Comparison of ENCODE assay signal across 8 cellular contexts in the genomic region with DNA sequence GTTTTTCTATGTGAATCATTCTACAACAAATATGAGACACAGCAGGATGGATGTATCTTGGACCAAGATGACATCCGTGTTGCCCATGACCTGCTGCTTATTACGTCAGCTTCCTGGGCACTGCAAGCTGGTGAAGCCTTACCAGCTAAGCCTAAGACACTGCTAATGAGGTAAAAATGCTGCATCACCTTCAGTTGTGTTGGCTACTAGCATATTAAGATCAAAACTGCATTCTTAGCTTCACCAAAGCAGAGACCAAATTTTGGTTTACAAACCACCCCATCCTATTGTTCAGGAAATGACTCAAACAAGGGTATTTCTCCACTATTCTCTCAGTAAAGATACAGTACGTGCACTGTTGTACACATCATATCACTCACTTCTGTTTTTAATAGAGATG. TPM values are rescaled to one million over a fixed set of nuclear protein-coding genes. Genes with fewer than 3 reads are reported as not detected.
DNase-seq lines count a peak whose midpoint lies in the region; ATAC-seq and TF ChIP-seq lines count a peak whose summit lies in the region.

No MANE protein-coding gene starts in this region.

- H3K9me3 Mint-ChIP-seq in stimulated activated naive CD8-positive, alpha-beta T cell treated with anti-CD3 and anti-CD28 coated beads, Interleukin-15, amount 100 ng/mL, for 72 hours = no peaks in the 10 kb centered on the region
- no peaks in the 10 kb centered on the region for H3K9me3 Mint-ChIP-seq in H9

- H3K4me3 Mint-ChIP-seq in stimulated activated naive CD8-positive, alpha-beta T cell treated with anti-CD3 and anti-CD28 coated beads, Interleukin-15, amount 100 ng/mL, for 72 hours = peak overlapping the region in 1 of 2 donors; percentile 70
- no peak overlapping the region for H3K4me3 Mint-ChIP-seq in H9

- no peaks in the 10 kb centered on the region for H3K23me2 ChIP-seq in H9 (ENCODE audit: insufficient read length, low read depth, low read length, poor library complexity, severe bottlenecking)

- H3K18ac ChIP-seq in H9 (ENCODE audit: insufficient read length, low read depth, low read length) (no peak overlapping the region), neuronal stem cell (ENCODE audit: low read length) (no peak overlapping the region)

- no peak overlapping the region for H2BK5ac ChIP-seq in H9 (ENCODE audit: insufficient read length, low read length)
- no peak overlapping the region for H2BK5ac ChIP-seq in neuronal stem cell (ENCODE audit: low read length)

- no peaks in the 10 kb centered on the region for H3K27me3 ChIP-seq in MG63
- H3K27me3 ChIP-seq in H9 (ENCODE audit: insufficient read depth, low read length) = no peaks in the 10 kb centered on the region
- no peaks in the 10 kb centered on the region for H3K27me3 ChIP-seq in neuronal stem cell (ENCODE audit: control insufficient read depth in 3 of 3, insufficient read depth in 3 of 3, low read depth in 1 of 3, low read length in 3 of 3)

- H3K79me1 ChIP-seq in H9 (ENCODE audit: insufficient read depth, low read depth, low read length, poor library complexity, severe bottlenecking) (no peaks in the 10 kb centered on the region), neuronal stem cell (ENCODE audit: low read depth, low read length) (peaks cover 2% of the 10 kb centered on the region)

- no peak for TF ChIP-seq CTCF in H9 (conservative IDR thresholded peaks at IDR 0.05)

- H3K4ac ChIP-seq in H9 (ENCODE audit: low read depth, low read length) = no peak overlapping the region
- no peak overlapping the region for H3K4ac ChIP-seq in neuronal stem cell (ENCODE audit: low read length)

- intact Hi-C loops in left ventricle myocardium superior (cut with micrococcal nuclease) = no loop called here

- H3K36me3 ChIP-seq in MG63 (no peaks in the 10 kb centered on the region), neuronal stem cell (replicated peaks in 1 of 2; ENCODE audit: control insufficient read depth in 2 of 2, insufficient read depth in 2 of 2, low read length in 2 of 2) (no peaks in the 10 kb centered on the region)

- H3K56ac ChIP-seq in H9 (ENCODE audit: insufficient read length, low read depth, low read length) = no peak overlapping the region

- H3K9ac ChIP-seq in H9 (ENCODE audit: extremely low read depth, insufficient read length, low read length) = no peak overlapping the region
- no peak overlapping the region for H3K9ac ChIP-seq in neuronal stem cell (ENCODE audit: low read depth, low read length, poor library complexity)

- H3K27ac Mint-ChIP-seq in stimulated activated naive CD8-positive, alpha-beta T cell treated with anti-CD3 and anti-CD28 coated beads, Interleukin-15, amount 100 ng/mL, for 72 hours = peak overlapping the region; percentile 22 to 89
- H3K27ac Mint-ChIP-seq in H9 = no peak overlapping the region

- ATAC-seq in GM21786 (IDR thresholded peaks at IDR 0.05; ENCODE audit: unreplicated experiment) = peak; percentile 76
- ATAC-seq in stimulated activated naive CD8-positive, alpha-beta T cell treated with anti-CD3 and anti-CD28 coated beads, Interleukin-15, amount 100 ng/mL, for 72 hours = peak; percentile 98
- ATAC-seq in left ventricle myocardium superior = no peak

- H2AK5ac ChIP-seq in H9 (ENCODE audit: insufficient read length, low read length) (no peak overlapping the region), neuronal stem cell (ENCODE audit: low read depth, low read length) (no peak overlapping the region)

- H2BK12ac ChIP-seq in H9 (ENCODE audit: insufficient read length, low read depth, low read length) (no peak overlapping the region), neuronal stem cell (ENCODE audit: low read length) (no peak overlapping the region)

- H4K91ac ChIP-seq in H9 (ENCODE audit: insufficient read length, low read depth, low read length) (no peak overlapping the region), neuronal stem cell (ENCODE audit: low read depth, low read length, poor library complexity) (no peak overlapping the region)

- H3K9me3 ChIP-seq in MG63 = no peaks in the 10 kb centered on the region
- no peaks in the 10 kb centered on the region for H3K9me3 ChIP-seq in H9 (ENCODE audit: control insufficient read depth, low read depth, low read length)
- no peaks in the 10 kb centered on the region for H3K9me3 ChIP-seq in neuronal stem cell (replicated peaks in 1 of 2; ENCODE audit: control insufficient read depth in 2 of 2, insufficient read depth in 1 of 2, low read depth in 1 of 2, low read length in 2 of 2)

- no peaks in the 10 kb centered on the region for H3K79me2 ChIP-seq in H9 (ENCODE audit: insufficient read depth, low read length)

- H3K4me1 Mint-ChIP-seq in stimulated activated naive CD8-positive, alpha-beta T cell treated with anti-CD3 and anti-CD28 coated beads, Interleukin-15, amount 100 ng/mL, for 72 hours = peaks cover 61% of the 10 kb centered on the region
- peaks cover 0 to 8% of the 10 kb centered on the region in 2 experiments; a peak in 1 of 4 replicates for H3K4me1 Mint-ChIP-seq in H9

- H3K36me3 Mint-ChIP-seq in H9 (ENCODE audit: insufficient read depth in 1 of 3, low read depth in 3 of 3) = no peaks in the 10 kb centered on the region

- H3K27ac ChIP-seq in H9 (ENCODE audit: insufficient read length, low read depth, low read length) (no peak overlapping the region), neuronal stem cell (replicated peaks; ENCODE audit: low read length) (no peak overlapping the region)

- H3K14ac ChIP-seq in H9 (ENCODE audit: insufficient read depth, low read length) = no peak overlapping the region
- H3K14ac ChIP-seq in neuronal stem cell (ENCODE audit: low read length) = no peak overlapping the region

- H2BK15ac ChIP-seq in H9 (ENCODE audit: low read depth, low read length) (no peak overlapping the region), neuronal stem cell (ENCODE audit: low read length) (no peak overlapping the region)

- H2AFZ ChIP-seq in H9 (ENCODE audit: low read length) = no peak overlapping the region
- no peak overlapping the region for H2AFZ ChIP-seq in neuronal stem cell (ENCODE audit: low read length)

- no peak overlapping the region for H2BK20ac ChIP-seq in H9 (ENCODE audit: low read depth, low read length, poor library complexity, severe bottlenecking)

- DNase-seq in GF-D8 (lab: John Stamatoyannopoulos, UW) (peak; percentile 31), MG63 (peak; percentile 82), amniotic epithelial cell (ENCODE audit: low read depth) (peak; percentile 59), H9 (no peak), left ventricle myocardium superior (no peak), neuronal stem cell (ENCODE audit: low spot score) (no peak)
- peak; percentile 44 to 86 for DNase-seq in stimulated activated naive CD8-positive, alpha-beta T cell treated with anti-CD3 and anti-CD28 coated beads, Interleukin-15, amount 100 ng/mL, for 72 hours

- no peak overlapping the region for H3T11ph ChIP-seq in H9 (ENCODE audit: low read length)

- no peak overlapping the region for H3K4me3 ChIP-seq in MG63
- H3K4me3 ChIP-seq in neuronal stem cell (ENCODE audit: low read length in 2 of 2) = no peak overlapping the region

- H2BK120ac ChIP-seq in H9 (ENCODE audit: low read depth, low read length, poor library complexity, severe bottlenecking) (no peak overlapping the region), neuronal stem cell (ENCODE audit: low read depth, low read length) (no peak overlapping the region)

- H3K4me2 ChIP-seq in H9 (ENCODE audit: insufficient read depth, insufficient read length, low read length) (no peak overlapping the region), neuronal stem cell (ENCODE audit: insufficient read depth, low read length, poor library complexity, severe bottlenecking) (no peak overlapping the region)

- no peaks in the 10 kb centered on the region for H4K20me1 ChIP-seq in H9 (ENCODE audit: control insufficient read depth, insufficient read depth, insufficient read length)

- H3K23ac ChIP-seq in H9 (ENCODE audit: insufficient read length, low read depth, low read length) (no peak overlapping the region), neuronal stem cell (ENCODE audit: low read depth, low read length, poor library complexity) (no peak overlapping the region)

- no peak overlapping the region for H4K5ac ChIP-seq in H9 (ENCODE audit: insufficient read length, low read depth, low read length)

- WGBS in H9 (ENCODE audit: extremely low coverage, insufficient read length, low lambda C conversion rate) = no CpG with 5 or more reads among the region's 3 CpGs
- no CpG with 5 or more reads among the region's 3 CpGs for WGBS in neuronal stem cell (ENCODE audit: extremely low coverage in 2 of 2, insufficient read length in 2 of 2, insufficient replicate concordance in 1 of 2), 2 donors

- no peaks in the 10 kb centered on the region for H3K4me1 ChIP-seq in H9 (ENCODE audit: insufficient read depth, low read length)
- peaks cover 2 to 4% of the 10 kb centered on the region in 2 donors for H3K4me1 ChIP-seq in neuronal stem cell (ENCODE audit: control insufficient read depth in 2 of 2, insufficient read depth in 1 of 2, low read depth in 1 of 2, low read length in 2 of 2)

- H3K27me3 Mint-ChIP-seq in stimulated activated naive CD8-positive, alpha-beta T cell treated with anti-CD3 and anti-CD28 coated beads, Interleukin-15, amount 100 ng/mL, for 72 hours = peaks cover 13% of the 10 kb centered on the region
- H3K27me3 Mint-ChIP-seq in H9 (ENCODE audit: low read depth) = no peaks in the 10 kb centered on the region; the same call in 1 of the 2 replicates

- no peak overlapping the region for H4K8ac ChIP-seq in H9 (replicated peaks; ENCODE audit: insufficient read length, low read depth, low read length)
- H4K8ac ChIP-seq in neuronal stem cell (ENCODE audit: low read depth, low read length) = no peak overlapping the region

RNA-seq across cellular contexts. Expression of a gene that starts 50.3 kb away (rescaled TPM):
- total RNA-seq in MG63 (2014; rRNA removed; shearing (Covaris generic); ENCODE audit: low replicate concordance) = 0.12 and 0.13 TPM in 2 replicates
- total RNA-seq in H9 (2021) = 3.9 and 4.1 TPM in 2 replicates
- total RNA-seq in left ventricle myocardium superior = 2.1 TPM
- 12.3 TPM for polyA plus RNA-seq in neuronal stem cell (2013, experiment 1 of 2)
- polyA plus RNA-seq in neuronal stem cell (2013, experiment 2 of 2) = 12.9 TPM

Comparison
In these comparisons a context has a peak if more than half of its experiments do, and no peak if none do; other contexts are left out.
1. DNase-seq: peak in GF-D8 (single experiment), MG63 (single experiment), amniotic epithelial cell (single experiment) and stimulated activated naive CD8-positive, alpha-beta T cell treated with anti-CD3 and anti-CD28 coated beads, Interleukin-15, amount 100 ng/mL, for 72 hours (2 of 2); none in H9 (single experiment), left ventricle myocardium superior (single experiment) and neuronal stem cell (single experiment).
2. H3K27ac Mint-ChIP-seq: peak in stimulated activated naive CD8-positive, alpha-beta T cell treated with anti-CD3 and anti-CD28 coated beads, Interleukin-15, amount 100 ng/mL, for 72 hours (2 of 2); none in H9 (0 of 3).